2 cellular contexts compared by ENCODE assay signal in genomic region chr3:170893894-170894293, GRCh38.
TF ChIP-seq lines count a peak whose summit lies in the region.

No MANE protein-coding gene starts in this region.

TF ChIP-seq in HepG2, 621 proteins besides CTCF, POLR2A, EP300 and RAD21:
- TF ChIP-seq BRD4 (CRISPR knock-in tag; IDR thresholded peaks at IDR 0.05) = no peak
- TF ChIP-seq MAFF (IDR thresholded peaks at IDR 0.05; ENCODE audit: low read depth, low read length) = peak; percentile 94
- TF ChIP-seq NFYC (CRISPR knock-in tag; IDR thresholded peaks at IDR 0.05) = no peak
- peak; percentile 94 to 96 for TF ChIP-seq MAFK (conservative IDR thresholded peaks at IDR 0.05 in 1 of 2, IDR thresholded peaks at IDR 0.05 in 1 of 2; ENCODE audit: low read length in 2 of 2)
- TF ChIP-seq HOMEZ (CRISPR knock-in tag; IDR thresholded peaks at IDR 0.05; ENCODE audit: low read depth) = no peak

TF ChIP-seq in K562, 482 proteins besides CTCF, POLR2A, EP300 and RAD21:
- TF ChIP-seq SMARCA5 (IDR thresholded peaks at IDR 0.05) (no peak), ZNF695 (CRISPR knock-in tag; IDR thresholded peaks at IDR 0.05) (no peak), CGGBP1 (CRISPR knock-in tag; IDR thresholded peaks at IDR 0.05) (no peak), TRIM28 (IDR thresholded peaks at IDR 0.05) (no peak), SRSF3 (IDR thresholded peaks at IDR 0.05; ENCODE audit: insufficient read depth, low read length) (no peak), GTF2E2 (tag; IDR thresholded peaks at IDR 0.05) (no peak), BDP1 (IDR thresholded peaks at IDR 0.05; ENCODE audit: insufficient read depth, insufficient read length) (no peak), CBFA2T3 (IDR thresholded peaks at IDR 0.05) (no peak), HDAC3 (IDR thresholded peaks at IDR 0.05; ENCODE audit: borderline replicate concordance, partially characterized antibody) (no peak), ZBTB11 (CRISPR knock-in tag; IDR thresholded peaks at IDR 0.05) (no peak), ZNF316 (IDR thresholded peaks at IDR 0.05) (peak; percentile 95), ATF6 (CRISPR knock-in tag; IDR thresholded peaks at IDR 0.05) (no peak), SMAD4 (CRISPR knock-in tag; conservative IDR thresholded peaks at IDR 0.05) (no peak), ZNF609 (CRISPR knock-in tag; IDR thresholded peaks at IDR 0.05; ENCODE audit: borderline replicate concordance) (no peak), TAF1 (IDR thresholded peaks at IDR 0.05; ENCODE audit: control insufficient read depth, extremely low read depth, insufficient read depth, low read length, severe bottlenecking) (no peak), OTX1 (CRISPR knock-in tag; IDR thresholded peaks at IDR 0.05) (no peak), EWSR1 (IDR thresholded peaks at IDR 0.05; ENCODE audit: borderline replicate concordance, low read depth, partially characterized antibody) (no peak), BRF2 (IDR thresholded peaks at IDR 0.05; ENCODE audit: borderline replicate concordance, insufficient read depth, insufficient read length) (no peak), MAFK (IDR thresholded peaks at IDR 0.05; ENCODE audit: low read length) (peak; percentile 90), KAT7 (CRISPR knock-in tag; IDR thresholded peaks at IDR 0.05; ENCODE audit: borderline replicate concordance) (no peak), NONO (IDR thresholded peaks at IDR 0.05; ENCODE audit: low read depth in 2 of 2, low read length in 1 of 2) (no peak), ZNF512 (tag; IDR thresholded peaks at IDR 0.05) (no peak), RBM25 (IDR thresholded peaks at IDR 0.05; ENCODE audit: low read depth, low read length, severe bottlenecking) (no peak), SIRT6 (IDR thresholded peaks at IDR 0.05; ENCODE audit: low read depth, low read length) (no peak), ARID3B (CRISPR knock-in tag; IDR thresholded peaks at IDR 0.05; ENCODE audit: borderline replicate concordance) (no peak), PTBP1 (IDR thresholded peaks at IDR 0.05; ENCODE audit: low read depth, low read length) (no peak), ZNF282 (CRISPR knock-in tag; IDR thresholded peaks at IDR 0.05) (no peak), HIVEP1 (CRISPR knock-in tag; IDR thresholded peaks at IDR 0.05) (no peak), PTTG1 (tag; IDR thresholded peaks at IDR 0.05; ENCODE audit: low read depth) (no peak), CBX2 (IDR thresholded peaks at IDR 0.05; ENCODE audit: insufficient read depth, low read length, poor library complexity, severe bottlenecking) (no peak), HMG20B (CRISPR knock-in tag; IDR thresholded peaks at IDR 0.05) (no peak), KDM2B (CRISPR knock-in tag; IDR thresholded peaks at IDR 0.05) (no peak), NFE2 (IDR thresholded peaks at IDR 0.05; ENCODE audit: low read depth) (no peak), ZNF586 (CRISPR knock-in tag; conservative IDR thresholded peaks at IDR 0.05) (no peak), ARHGAP35 (IDR thresholded peaks at IDR 0.05; ENCODE audit: partially characterized antibody) (no peak), MAFG (tag; conservative IDR thresholded peaks at IDR 0.05) (peak; percentile 84), HDAC8 (tag; IDR thresholded peaks at IDR 0.05) (no peak), U2AF1 (optimal IDR thresholded peaks at IDR 0.05; ENCODE audit: low read depth, low read length) (no peak), NCOA1 (IDR thresholded peaks at IDR 0.05; ENCODE audit: low read depth) (no peak), RCOR1 (IDR thresholded peaks at IDR 0.05; ENCODE audit: borderline replicate concordance in 1 of 2, low read depth in 2 of 2, low read length in 2 of 2) (no peak), THRA (IDR thresholded peaks at IDR 0.05) (no peak), CCAR2 (IDR thresholded peaks at IDR 0.05; ENCODE audit: low read depth, low read length) (no peak), MAFF (IDR thresholded peaks at IDR 0.05; ENCODE audit: low read length) (peak; percentile 92), C11orf30 (IDR thresholded peaks at IDR 0.05; ENCODE audit: low read depth) (peak; percentile 86), ZBTB43 (CRISPR knock-in tag; IDR thresholded peaks at IDR 0.05) (no peak)
